ENCODE assay signal across 32 cellular contexts in genomic region chr5:147180751-147181150, GRCh38. TPM values are rescaled to one million over a fixed set of nuclear protein-coding genes. Genes with fewer than 3 reads are reported as not detected.
"Had no signal": no experiment of that assay in that cellular context is flagged by ENCODE, and none has a peak within 500 bp of the region (broad histone marks: within the 10 kb centered on the region; RNA-seq: fewer than 3 reads in every experiment).

No MANE protein-coding gene starts in this region.

- H3K36me3 ChIP-seq: colonic mucosa, esophagus squamous epithelium, gastrocnemius medialis, heart left ventricle had no signal

- H3K4me3 Mint-ChIP-seq: activated CD4-positive, alpha-beta memory T cell treated with anti-CD3 and anti-CD28 coated beads, Interleukin-2, amount 10 ng/mL, durations not matched to agents 7 days and 5 days; activated CD4-positive, alpha-beta T cell treated with anti-CD3 and anti-CD28 coated beads, Interleukin-2, amount 10 ng/mL, durations not matched to agents 7 days and 5 days; activated naive CD4-positive, alpha-beta T cell treated with anti-CD3 and anti-CD28 coated beads, Interleukin-2, amount 10 ng/mL, durations not matched to agents 7 days and 5 days; activated naive CD8-positive, alpha-beta T cell treated with anti-CD3 and anti-CD28 coated beads, Interleukin-2, amount 10 ng/mL, durations not matched to agents 7 days and 5 days; activated T-cell treated with anti-CD3 and anti-CD28 coated beads, Interleukin-2, amount 50 U/mL, for 24 hours; activated T-cell treated with anti-CD3 and anti-CD28 coated beads, Interleukin-2, amount 50 U/mL, for 72 hours; T-helper 17 cell; T-helper 2 cell treated with Interferon-gamma antibody and Interleukin-4, amounts not matched to agents 5 μg/mL and 100 μg/mL, for 36 hours had no signal

- H3K4me3 ChIP-seq: body of pancreas, colonic mucosa, esophagus squamous epithelium, gastrocnemius medialis, heart left ventricle had no signal

- H3K27me3 ChIP-seq: body of pancreas, colonic mucosa, esophagus squamous epithelium, foreskin keratinocyte, gastrocnemius medialis, heart left ventricle had no signal

- H3K9me3 ChIP-seq: body of pancreas, colonic mucosa, esophagus squamous epithelium, gastrocnemius medialis had no signal

- ATAC-seq: activated naive CD4-positive, alpha-beta T cell treated with anti-CD3 and anti-CD28 coated beads, Interleukin-2, amount 50 U/mL, for 72 hours; activated T-cell treated with anti-CD3 and anti-CD28 coated beads, Interleukin-2, amount 50 U/mL, for 72 hours; body of pancreas; foreskin keratinocyte; gastrocnemius medialis; heart left ventricle; T-helper 17 cell had no signal

- H3K27ac Mint-ChIP-seq: activated CD4-positive, alpha-beta memory T cell treated with anti-CD3 and anti-CD28 coated beads, Interleukin-2, amount 10 ng/mL, durations not matched to agents 7 days and 5 days; activated CD4-positive, alpha-beta T cell treated with anti-CD3 and anti-CD28 coated beads, Interleukin-2, amount 10 ng/mL, durations not matched to agents 7 days and 5 days; activated naive CD4-positive, alpha-beta T cell treated with anti-CD3 and anti-CD28 coated beads, Interleukin-2, amount 10 ng/mL, durations not matched to agents 7 days and 5 days; activated naive CD4-positive, alpha-beta T cell treated with anti-CD3 and anti-CD28 coated beads, Interleukin-2, amount 50 U/mL, for 72 hours; activated naive CD8-positive, alpha-beta T cell treated with anti-CD3 and anti-CD28 coated beads, Interleukin-2, amount 10 ng/mL, durations not matched to agents 7 days and 5 days; activated T-cell treated with anti-CD3 and anti-CD28 coated beads, Interleukin-2, amount 50 U/mL, for 24 hours; activated T-cell treated with anti-CD3 and anti-CD28 coated beads, Interleukin-2, amount 50 U/mL, for 72 hours; T-helper 17 cell; T-helper 2 cell treated with Interferon-gamma antibody and Interleukin-4, amounts not matched to agents 5 μg/mL and 100 μg/mL, for 36 hours had no signal

- H3K4me1 Mint-ChIP-seq: activated CD4-positive, alpha-beta memory T cell treated with anti-CD3 and anti-CD28 coated beads, Interleukin-2, amount 10 ng/mL, durations not matched to agents 7 days and 5 days; activated CD4-positive, alpha-beta T cell treated with anti-CD3 and anti-CD28 coated beads, Interleukin-2, amount 10 ng/mL, durations not matched to agents 7 days and 5 days; activated naive CD4-positive, alpha-beta T cell treated with anti-CD3 and anti-CD28 coated beads, Interleukin-2, amount 10 ng/mL, durations not matched to agents 7 days and 5 days; activated naive CD8-positive, alpha-beta T cell treated with anti-CD3 and anti-CD28 coated beads, Interleukin-2, amount 10 ng/mL, durations not matched to agents 7 days and 5 days had no signal

- H3K27ac ChIP-seq: body of pancreas, colonic mucosa, epithelial cell of prostate, esophagus squamous epithelium, foreskin keratinocyte, gastrocnemius medialis, heart left ventricle had no signal

- DNase-seq: activated CD4-positive, alpha-beta memory T cell treated with anti-CD3 and anti-CD28 coated beads, Interleukin-2, amount 10 ng/mL, durations not matched to agents 7 days and 5 days; activated CD4-positive, alpha-beta T cell treated with anti-CD3 and anti-CD28 coated beads for 4 hours; activated CD4-positive, alpha-beta T cell treated with anti-CD3 and anti-CD28 coated beads, Interleukin-2, amount 10 ng/mL, durations not matched to agents 7 days and 5 days; activated CD4-positive, alpha-beta T cell treated with anti-CD3 and anti-CD28 coated beads, Interleukin-2, amount 50 U/mL, for 4 hours; activated CD4-positive, CD25-positive, alpha-beta regulatory T cell; activated CD4-positive, CD25-positive, alpha-beta regulatory T cell treated with anti-CD3 and anti-CD28 coated beads, Interleukin-2, amount 50 U/mL, for 72 hours; activated CD8-positive, alpha-beta memory T cell treated with anti-CD3 and anti-CD28 coated beads, Interleukin-2, amount 50 U/mL, for 48 hours; activated gamma-delta T cell; activated naive CD4-positive, alpha-beta T cell; activated naive CD4-positive, alpha-beta T cell treated with anti-CD3 and anti-CD28 coated beads, Interleukin-2, amount 10 ng/mL, durations not matched to agents 7 days and 5 days; activated naive CD8-positive, alpha-beta T cell treated with anti-CD3 and anti-CD28 coated beads, Interleukin-2, amount 10 ng/mL, durations not matched to agents 7 days and 5 days; activated T-cell treated with anti-CD3 and anti-CD28 coated beads for 4 hours; activated T-cell treated with anti-CD3 and anti-CD28 coated beads, Interleukin-2, amount 50 U/mL, for 24 hours; activated T-cell treated with anti-CD3 and anti-CD28 coated beads, Interleukin-2, amount 50 U/mL, for 72 hours; amniotic stem cell; anterior cingulate cortex; body of pancreas; caudate nucleus; colonic mucosa; effector CD8-positive, alpha-beta T cell; esophagus squamous epithelium; foreskin keratinocyte; gastrocnemius medialis; glutamatergic neuron; heart left ventricle; T-helper 1 cell; T-helper 17 cell; T1000 had no signal

- H3K9me3 Mint-ChIP-seq: activated CD4-positive, alpha-beta memory T cell treated with anti-CD3 and anti-CD28 coated beads, Interleukin-2, amount 10 ng/mL, durations not matched to agents 7 days and 5 days; activated CD4-positive, alpha-beta T cell treated with anti-CD3 and anti-CD28 coated beads, Interleukin-2, amount 10 ng/mL, durations not matched to agents 7 days and 5 days; activated naive CD4-positive, alpha-beta T cell treated with anti-CD3 and anti-CD28 coated beads, Interleukin-2, amount 10 ng/mL, durations not matched to agents 7 days and 5 days; activated naive CD4-positive, alpha-beta T cell treated with anti-CD3 and anti-CD28 coated beads, Interleukin-2, amount 50 U/mL, for 72 hours; activated naive CD8-positive, alpha-beta T cell treated with anti-CD3 and anti-CD28 coated beads, Interleukin-2, amount 10 ng/mL, durations not matched to agents 7 days and 5 days; activated T-cell treated with anti-CD3 and anti-CD28 coated beads, Interleukin-2, amount 50 U/mL, for 24 hours; T-helper 2 cell treated with Interferon-gamma antibody and Interleukin-4, amounts not matched to agents 5 μg/mL and 100 μg/mL, for 36 hours had no signal

- H3K27me3 Mint-ChIP-seq: activated CD4-positive, alpha-beta memory T cell treated with anti-CD3 and anti-CD28 coated beads, Interleukin-2, amount 10 ng/mL, durations not matched to agents 7 days and 5 days; activated CD4-positive, alpha-beta T cell treated with anti-CD3 and anti-CD28 coated beads, Interleukin-2, amount 10 ng/mL, durations not matched to agents 7 days and 5 days; activated naive CD4-positive, alpha-beta T cell treated with anti-CD3 and anti-CD28 coated beads, Interleukin-2, amount 10 ng/mL, durations not matched to agents 7 days and 5 days had no signal

- H3K4me1 ChIP-seq: colonic mucosa, esophagus squamous epithelium, foreskin keratinocyte, gastrocnemius medialis, heart left ventricle had no signal

- H3K36me3 Mint-ChIP-seq: activated naive CD4-positive, alpha-beta T cell treated with anti-CD3 and anti-CD28 coated beads, Interleukin-2, amount 10 ng/mL, durations not matched to agents 7 days and 5 days; activated naive CD4-positive, alpha-beta T cell treated with anti-CD3 and anti-CD28 coated beads, Interleukin-2, amount 50 U/mL, for 72 hours; activated naive CD8-positive, alpha-beta T cell treated with anti-CD3 and anti-CD28 coated beads, Interleukin-2, amount 10 ng/mL, durations not matched to agents 7 days and 5 days had no signal

RNA-seq across cellular contexts. Expression of gene STK32A, which starts 54.1 kb away (rescaled TPM):
- total RNA-seq: activated CD4-positive, alpha-beta memory T cell treated with anti-CD3 and anti-CD28 coated beads, Interleukin-2, amount 10 ng/mL, durations not matched to agents 7 days and 5 days; activated CD4-positive, alpha-beta T cell treated with anti-CD3 and anti-CD28 coated beads, Interleukin-2, amount 10 ng/mL, durations not matched to agents 7 days and 5 days; activated naive CD4-positive, alpha-beta T cell treated with anti-CD3 and anti-CD28 coated beads, Interleukin-2, amount 50 U/mL, for 72 hours; activated naive CD8-positive, alpha-beta T cell treated with anti-CD3 and anti-CD28 coated beads, Interleukin-2, amount 10 ng/mL, durations not matched to agents 7 days and 5 days; activated T-cell treated with anti-CD3 and anti-CD28 coated beads, Interleukin-2, amount 50 U/mL, for 72 hours; endothelial cell of umbilical vein; T-helper 17 cell had no signal
